2 cellular contexts compared by ENCODE assay signal in the genomic region with DNA sequence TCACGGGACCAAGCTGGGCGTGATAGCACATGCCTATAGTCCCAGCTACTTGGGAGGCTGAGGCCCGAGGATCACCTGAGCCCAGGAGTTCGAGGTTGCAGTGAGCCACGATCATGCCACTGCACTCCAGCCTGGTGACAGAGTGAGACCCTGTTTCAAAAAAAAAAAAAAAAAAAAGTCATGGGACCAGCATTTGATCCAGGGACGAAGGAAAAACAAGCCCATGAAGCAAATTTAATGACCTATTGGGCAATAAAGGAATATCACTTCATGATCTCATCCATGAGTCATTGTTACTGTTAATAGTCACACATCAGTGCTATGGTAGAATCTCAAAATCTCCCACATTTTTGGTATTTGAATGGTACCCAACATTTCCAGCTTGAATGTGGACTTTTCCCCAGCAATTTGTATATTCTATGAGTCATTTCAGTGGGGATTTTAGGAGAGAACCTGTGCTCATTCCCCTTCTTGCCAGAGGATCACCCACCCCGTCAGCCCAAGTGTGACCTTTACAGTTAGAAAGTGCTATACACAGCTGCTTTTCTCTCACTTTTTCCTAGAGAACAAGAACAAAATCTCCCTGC.
TF ChIP-seq lines count a peak whose summit lies in the region.

No MANE protein-coding gene starts in this region.

TF ChIP-seq in endothelial cell of umbilical vein, 7 proteins besides CTCF, POLR2A, EP300 and RAD21 (continued from another document):
- TF ChIP-seq EZH2 (IDR thresholded peaks at IDR 0.05; ENCODE audit: borderline replicate concordance, low read depth, low read length, severe bottlenecking) (no peak), GATA2 (IDR thresholded peaks at IDR 0.05; ENCODE audit: insufficient read depth, insufficient read length, low read depth, low read length) (no peak)
- TF ChIP-seq, protein P1, sequence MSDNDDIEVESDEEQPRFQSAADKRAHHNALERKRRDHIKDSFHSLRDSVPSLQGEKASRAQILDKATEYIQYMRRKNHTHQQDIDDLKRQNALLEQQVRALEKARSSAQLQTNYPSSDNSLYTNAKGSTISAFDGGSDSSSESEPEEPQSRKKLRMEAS (IDR thresholded peaks at IDR 0.05; ENCODE audit: insufficient read depth, insufficient read length), result no peak

TF ChIP-seq in GM23338, 12 proteins besides CTCF, POLR2A, EP300 and RAD21:
- TF ChIP-seq, protein P2, sequence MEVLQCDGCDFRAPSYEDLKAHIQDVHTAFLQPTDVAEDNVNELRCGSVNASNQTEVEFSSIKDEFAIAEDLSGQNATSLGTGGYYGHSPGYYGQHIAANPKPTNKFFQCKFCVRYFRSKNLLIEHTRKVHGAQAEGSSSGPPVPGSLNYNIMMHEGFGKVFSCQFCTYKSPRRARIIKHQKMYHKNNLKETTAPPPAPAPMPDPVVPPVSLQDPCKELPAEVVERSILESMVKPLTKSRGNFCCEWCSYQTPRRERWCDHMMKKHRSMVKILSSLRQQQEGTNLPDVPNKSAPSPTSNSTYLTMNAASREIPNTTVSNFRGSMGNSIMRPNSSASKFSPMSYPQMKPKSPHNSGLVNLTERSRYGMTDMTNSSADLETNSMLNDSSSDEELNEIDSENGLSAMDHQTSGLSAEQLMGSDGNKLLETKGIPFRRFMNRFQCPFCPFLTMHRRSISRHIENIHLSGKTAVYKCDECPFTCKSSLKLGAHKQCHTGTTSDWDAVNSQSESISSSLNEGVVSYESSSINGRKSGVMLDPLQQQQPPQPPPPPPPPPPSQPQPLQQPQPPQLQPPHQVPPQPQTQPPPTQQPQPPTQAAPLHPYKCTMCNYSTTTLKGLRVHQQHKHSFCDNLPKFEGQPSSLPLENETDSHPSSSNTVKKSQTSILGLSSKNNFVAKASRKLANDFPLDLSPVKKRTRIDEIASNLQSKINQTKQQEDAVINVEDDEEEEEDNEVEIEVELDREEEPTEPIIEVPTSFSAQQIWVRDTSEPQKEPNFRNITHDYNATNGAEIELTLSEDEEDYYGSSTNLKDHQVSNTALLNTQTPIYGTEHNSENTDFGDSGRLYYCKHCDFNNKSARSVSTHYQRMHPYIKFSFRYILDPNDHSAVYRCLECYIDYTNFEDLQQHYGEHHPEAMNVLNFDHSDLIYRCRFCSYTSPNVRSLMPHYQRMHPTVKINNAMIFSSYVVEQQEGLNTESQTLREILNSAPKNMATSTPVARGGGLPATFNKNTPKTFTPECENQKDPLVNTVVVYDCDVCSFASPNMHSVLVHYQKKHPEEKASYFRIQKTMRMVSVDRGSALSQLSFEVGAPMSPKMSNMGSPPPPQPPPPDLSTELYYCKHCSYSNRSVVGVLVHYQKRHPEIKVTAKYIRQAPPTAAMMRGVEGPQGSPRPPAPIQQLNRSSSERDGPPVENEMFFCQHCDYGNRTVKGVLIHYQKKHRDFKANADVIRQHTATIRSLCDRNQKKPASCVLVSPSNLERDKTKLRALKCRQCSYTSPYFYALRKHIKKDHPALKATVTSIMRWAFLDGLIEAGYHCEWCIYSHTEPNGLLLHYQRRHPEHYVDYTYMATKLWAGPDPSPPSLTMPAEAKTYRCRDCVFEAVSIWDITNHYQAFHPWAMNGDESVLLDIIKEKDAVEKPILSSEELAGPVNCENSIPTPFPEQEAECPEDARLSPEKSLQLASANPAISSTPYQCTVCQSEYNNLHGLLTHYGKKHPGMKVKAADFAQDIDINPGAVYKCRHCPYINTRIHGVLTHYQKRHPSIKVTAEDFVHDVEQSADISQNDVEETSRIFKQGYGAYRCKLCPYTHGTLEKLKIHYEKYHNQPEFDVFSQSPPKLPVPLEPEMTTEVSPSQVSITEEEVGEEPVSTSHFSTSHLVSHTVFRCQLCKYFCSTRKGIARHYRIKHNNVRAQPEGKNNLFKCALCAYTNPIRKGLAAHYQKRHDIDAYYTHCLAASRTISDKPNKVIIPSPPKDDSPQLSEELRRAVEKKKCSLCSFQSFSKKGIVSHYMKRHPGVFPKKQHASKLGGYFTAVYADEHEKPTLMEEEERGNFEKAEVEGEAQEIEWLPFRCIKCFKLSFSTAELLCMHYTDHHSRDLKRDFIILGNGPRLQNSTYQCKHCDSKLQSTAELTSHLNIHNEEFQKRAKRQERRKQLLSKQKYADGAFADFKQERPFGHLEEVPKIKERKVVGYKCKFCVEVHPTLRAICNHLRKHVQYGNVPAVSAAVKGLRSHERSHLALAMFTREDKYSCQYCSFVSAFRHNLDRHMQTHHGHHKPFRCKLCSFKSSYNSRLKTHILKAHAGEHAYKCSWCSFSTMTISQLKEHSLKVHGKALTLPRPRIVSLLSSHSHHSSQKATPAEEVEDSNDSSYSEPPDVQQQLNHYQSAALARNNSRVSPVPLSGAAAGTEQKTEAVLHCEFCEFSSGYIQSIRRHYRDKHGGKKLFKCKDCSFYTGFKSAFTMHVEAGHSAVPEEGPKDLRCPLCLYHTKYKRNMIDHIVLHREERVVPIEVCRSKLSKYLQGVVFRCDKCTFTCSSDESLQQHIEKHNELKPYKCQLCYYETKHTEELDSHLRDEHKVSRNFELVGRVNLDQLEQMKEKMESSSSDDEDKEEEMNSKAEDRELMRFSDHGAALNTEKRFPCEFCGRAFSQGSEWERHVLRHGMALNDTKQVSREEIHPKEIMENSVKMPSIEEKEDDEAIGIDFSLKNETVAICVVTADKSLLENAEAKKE (CRISPR knock-in tag; IDR thresholded peaks at IDR 0.05), result no peak
- TF ChIP-seq POLR2AphosphoS5 (IDR thresholded peaks at IDR 0.05; ENCODE audit: low read depth), result no peak
- TF ChIP-seq JUNB (IDR thresholded peaks at IDR 0.05; ENCODE audit: unreplicated experiment), result no peak
- TF ChIP-seq STAT1 (IDR thresholded peaks at IDR 0.05; ENCODE audit: unreplicated experiment), result no peak
- no peak for TF ChIP-seq ZNF114 (CRISPR knock-in tag; IDR thresholded peaks at IDR 0.05)
- TF ChIP-seq EZH2phosphoT487 (IDR thresholded peaks at IDR 0.05; ENCODE audit: unreplicated experiment), result no peak
- TF ChIP-seq, protein P3, sequence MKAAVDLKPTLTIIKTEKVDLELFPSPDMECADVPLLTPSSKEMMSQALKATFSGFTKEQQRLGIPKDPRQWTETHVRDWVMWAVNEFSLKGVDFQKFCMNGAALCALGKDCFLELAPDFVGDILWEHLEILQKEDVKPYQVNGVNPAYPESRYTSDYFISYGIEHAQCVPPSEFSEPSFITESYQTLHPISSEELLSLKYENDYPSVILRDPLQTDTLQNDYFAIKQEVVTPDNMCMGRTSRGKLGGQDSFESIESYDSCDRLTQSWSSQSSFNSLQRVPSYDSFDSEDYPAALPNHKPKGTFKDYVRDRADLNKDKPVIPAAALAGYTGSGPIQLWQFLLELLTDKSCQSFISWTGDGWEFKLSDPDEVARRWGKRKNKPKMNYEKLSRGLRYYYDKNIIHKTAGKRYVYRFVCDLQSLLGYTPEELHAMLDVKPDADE (IDR thresholded peaks at IDR 0.05), result no peak
- no peak for TF ChIP-seq NANOG (IDR thresholded peaks at IDR 0.05; ENCODE audit: borderline replicate concordance)
- TF ChIP-seq ZNF331 (CRISPR knock-in tag; IDR thresholded peaks at IDR 0.05; ENCODE audit: low read depth), result no peak
- no peak for TF ChIP-seq EZH2 (IDR thresholded peaks at IDR 0.05; ENCODE audit: low read depth, unreplicated experiment)
- no peak for TF ChIP-seq CREB1 (CRISPR knock-in tag; IDR thresholded peaks at IDR 0.05; ENCODE audit: low read depth)
